17 cellular contexts compared by ENCODE assay signal in the genomic region with DNA sequence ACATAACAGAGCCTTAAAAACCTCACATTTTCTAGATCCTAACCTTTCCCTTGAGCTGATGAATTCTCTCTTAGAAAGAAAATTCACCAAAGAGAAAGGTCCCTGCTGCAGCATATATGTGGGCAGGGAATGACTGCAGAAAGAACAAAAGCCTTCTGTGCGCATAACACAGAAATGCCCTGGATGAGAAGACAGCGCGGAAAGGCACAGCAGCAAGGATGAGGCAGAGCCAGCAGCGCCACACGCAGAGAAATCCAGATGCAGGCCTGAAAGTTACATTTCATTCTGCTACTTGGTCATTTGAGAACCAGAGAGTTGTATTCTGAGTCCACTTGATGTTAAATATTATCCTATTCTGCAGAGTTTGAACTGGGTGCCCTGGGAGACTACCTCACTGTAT.
DNase-seq lines count a peak whose midpoint lies in the region; TF ChIP-seq lines count a peak whose summit lies in the region.
"Had no signal": no experiment of that assay in that cellular context is flagged by ENCODE, and none has a peak within 500 bp of the region (broad histone marks: within the 10 kb centered on the region; RNA-seq: fewer than 3 reads in every experiment).

No MANE protein-coding gene starts in this region.

- TF ChIP-seq EP300 in esophagus muscularis mucosa (IDR thresholded peaks at IDR 0.05) = no peak
- no peak for TF ChIP-seq EP300 in transverse colon (IDR thresholded peaks at IDR 0.05; ENCODE audit: low read depth)

- intact Hi-C loops in posterior cingulate gyrus (cut with DNase I) (no loop called here), esophagus muscularis mucosa (cut with DNase I) (no loop called here), transverse colon (cut with DNase I; ENCODE audit: low total_unique reads) (no loop called here)

- H3K9me3 ChIP-seq in esophagus muscularis mucosa = no peaks in the 10 kb centered on the region
- H3K9me3 ChIP-seq in transverse colon = no peaks in the 10 kb centered on the region
- H3K9me3 ChIP-seq: BE2C had no signal

- H3K4me1 ChIP-seq in esophagus muscularis mucosa = no peaks in the 10 kb centered on the region
- no peaks in the 10 kb centered on the region for H3K4me1 ChIP-seq in transverse colon
- H3K4me1 ChIP-seq: BE2C had no signal

- no peak for TF ChIP-seq CTCF in esophagus muscularis mucosa (IDR thresholded peaks at IDR 0.05)
- no peak for TF ChIP-seq CTCF in transverse colon (IDR thresholded peaks at IDR 0.05)

- H3K27ac ChIP-seq in caudate nucleus (ENCODE audit: low read depth, low read length) = peak overlapping the region; percentile 93
- no peak overlapping the region for H3K27ac ChIP-seq in esophagus muscularis mucosa (replicated peaks in 1 of 4)
- H3K27ac ChIP-seq in transverse colon = no peak overlapping the region
- H3K27ac ChIP-seq: HL-60 had no signal

- in situ Hi-C loops in transverse colon (cut with MboI; ENCODE audit: low pct_ligation_motif_present in 1 of 4, low pct_unique_long_range_greater_than_20kb in 1 of 4, low sequenced_read_pairs in 3 of 4) = loop anchor here in 1 of 4 donors (25.0 kb wide), 1 partner anchor 160 kb away; no protein-coding TSS in a partner anchor

- H3K36me3 ChIP-seq in esophagus muscularis mucosa = no peaks in the 10 kb centered on the region
- no peaks in the 10 kb centered on the region for H3K36me3 ChIP-seq in transverse colon
- H3K36me3 ChIP-seq: BE2C had no signal

- WGBS in esophagus muscularis mucosa = 94% methylated on average over 5 of the region's 5 CpGs
- 93 to 94% methylated on average over 3 to 5 of the region's 5 CpGs for WGBS in transverse colon (ENCODE audit: low coverage in 1 of 2), 2 donors

- DNase-seq in COLO829 (ENCODE audit: low spot score) (peak; percentile 60), caudate nucleus (lab: John Stamatoyannopoulos, UW) (peak in 53 of 61 donors; percentile 5 to 84 (median 52)), inferior parietal cortex (ENCODE audit: extremely low spot score) (peak; percentile 58), posterior cingulate gyrus (peak in 7 of 10 donors; percentile 33 to 90 (median 58)), esophagus muscularis mucosa (ENCODE audit: extremely low spot score) (no peak), transverse colon (no peak)
- no peak for DNase-seq in activated T-cell treated with anti-CD3 and anti-CD28 coated beads, Interleukin-2, amount 50 U/mL, for 48 hours
- DNase-seq: ACHN; BE2C; CD8-positive, alpha-beta memory T cell; DMS 273 treated with DMSO at 0.1 percent for 48 hours; KBM-7; NCI-H1092; NCI-H1694; NCI-H2107; NCI-H774 had no signal

- no peak for TF ChIP-seq POLR2A in esophagus muscularis mucosa (IDR thresholded peaks at IDR 0.05; ENCODE audit: low read depth)
- no peak for TF ChIP-seq POLR2A in transverse colon (IDR thresholded peaks at IDR 0.05)

- H3K4me3 ChIP-seq in esophagus muscularis mucosa (no peak overlapping the region), transverse colon (no peak overlapping the region)

- peaks cover 0 to 20% (median 0%) of the 10 kb centered on the region in 4 donors for H3K27me3 ChIP-seq in esophagus muscularis mucosa
- H3K27me3 ChIP-seq in transverse colon = peaks cover 4% of the 10 kb centered on the region

Comparison
In these comparisons a context has a peak if more than half of its experiments do, and no peak if none do; other contexts are left out.
1. DNase-seq: peak in COLO829 (single experiment), caudate nucleus (53 of 61), inferior parietal cortex (single experiment) and posterior cingulate gyrus (7 of 10); none in esophagus muscularis mucosa (single experiment), activated T-cell treated with anti-CD3 and anti-CD28 coated beads, Interleukin-2, amount 50 U/mL, for 48 hours (0 of 2) and transverse colon (single experiment).